Comparison of ENCODE assay signal across 19 cellular contexts in genomic region chr17:77307479-77308198, GRCh38.
DNase-seq lines count a peak whose midpoint lies in the region; ATAC-seq and TF ChIP-seq lines count a peak whose summit lies in the region.
"Had no signal": no experiment of that assay in that cellular context is flagged by ENCODE, and none has a peak within 500 bp of the region (broad histone marks: within the 10 kb centered on the region; RNA-seq: fewer than 3 reads in every experiment).

No MANE protein-coding gene starts in this region.

- H2BK15ac ChIP-seq in IMR-90 (ENCODE audit: low read depth, low read length) (no peak overlapping the region), mesenchymal stem cell (ENCODE audit: low read depth, poor library complexity, severe bottlenecking) (peak overlapping the region; percentile 5)

- H3K4me3 ChIP-seq in IMR-90 (ENCODE audit: insufficient read depth, low read depth, low read length) (no peak overlapping the region), mesenchymal stem cell (ENCODE audit: insufficient read depth in 1 of 2, low read depth in 1 of 2, low read length in 2 of 2) (no peak overlapping the region), skeletal muscle tissue (ENCODE audit: low read length in 3 of 3) (peak overlapping the region in 1 of 3 donors; percentile 6)
- H3K4me3 ChIP-seq: ascending aorta, SJCRH30 had no signal

- peaks cover 91% of the 10 kb centered on the region for H3K4me1 Mint-ChIP-seq in dendritic cell treated with granulocyte-macrophage colony-stimulating factor and Interleukin-4, amounts not matched to agents 40 ng/mL and 50 ng/mL, for 4 days (ENCODE audit: low read depth)
- H3K4me1 Mint-ChIP-seq in activated CD4-positive, alpha-beta memory T cell treated with anti-CD3 and anti-CD28 coated beads for 36 hours (ENCODE audit: low read depth), result no peaks in the 10 kb centered on the region
- H3K4me1 Mint-ChIP-seq in T-helper 2 cell treated with Interferon-gamma antibody and Interleukin-4, amounts not matched to agents 5 μg/mL and 100 μg/mL, for 36 hours (ENCODE audit: low read depth), result no peaks in the 10 kb centered on the region
- H3K4me1 Mint-ChIP-seq: activated CD8-positive, alpha-beta memory T cell treated with anti-CD3 and anti-CD28 coated beads, Interleukin-2, amount 10 ng/mL, durations not matched to agents 7 days and 5 days; CD4-positive, alpha-beta memory T cell had no signal

- H3K9me3 Mint-ChIP-seq in dendritic cell treated with granulocyte-macrophage colony-stimulating factor and Interleukin-4, amounts not matched to agents 40 ng/mL and 50 ng/mL, for 4 days, result no peaks in the 10 kb centered on the region
- H3K9me3 Mint-ChIP-seq in activated CD4-positive, alpha-beta memory T cell treated with anti-CD3 and anti-CD28 coated beads for 36 hours, result no peaks in the 10 kb centered on the region
- no peaks in the 10 kb centered on the region for H3K9me3 Mint-ChIP-seq in T-helper 2 cell treated with Interferon-gamma antibody and Interleukin-4, amounts not matched to agents 5 μg/mL and 100 μg/mL, for 36 hours
- H3K9me3 Mint-ChIP-seq: activated T-helper 1 cell treated with anti-CD3 and anti-CD28 coated beads, Interleukin-12 subunit alpha, Interleukin-12 subunit beta, Interleukin-2, Interleukin-4 antibody, amounts not matched to agents 30 ng/mL and 10 ng/mL and 1 ng/mL, durations not matched to agents 14 hours and 24 hours and 36 hours; CD4-positive, alpha-beta memory T cell had no signal

- peak overlapping the region; percentile 12 to 45 for H2BK12ac ChIP-seq in mesenchymal stem cell (ENCODE audit: low read length in 2 of 2)

- H3K9me1 ChIP-seq in IMR-90 (ENCODE audit: insufficient read depth, low read length), result peaks cover 39% of the 10 kb centered on the region

- no peak for DNase-seq in IMR-90
- peak; percentile 12 for DNase-seq in mesenchymal stem cell
- no peak for DNase-seq in activated gamma-delta T cell treated with Interleukin-2 at 50 U/mL for 16 hours
- no peak for DNase-seq in activated CD4-positive, alpha-beta memory T cell treated with anti-CD3 and anti-CD28 coated beads for 36 hours
- no peak for DNase-seq in T-helper 2 cell treated with Interferon-gamma antibody and Interleukin-4, amounts not matched to agents 5 μg/mL and 100 μg/mL, for 36 hours (ENCODE audit: low spot score)
- DNase-seq: activated CD4-positive, alpha-beta T cell treated with anti-CD3 and anti-CD28 coated beads for 4 hours; activated CD8-positive, alpha-beta memory T cell treated with anti-CD3 and anti-CD28 coated beads, Interleukin-2, amount 10 ng/mL, durations not matched to agents 7 days and 5 days; CD4-positive, alpha-beta memory T cell; foreskin keratinocyte; GDM1; Karpas-422; NCI-H187 treated with DMSO at 0.1 percent for 48 hours; SJCRH30; substantia nigra had no signal

- H3K4ac ChIP-seq in IMR-90 (ENCODE audit: low read depth, low read length) (peak overlapping the region; percentile 39; the same call in 1 of the 2 replicates), mesenchymal stem cell (ENCODE audit: low read depth in 1 of 2, low read length in 2 of 2) (peak overlapping the region; percentile 31 to 60)

- no peak overlapping the region for H2BK5ac ChIP-seq in IMR-90 (ENCODE audit: low read depth, low read length, poor library complexity, severe bottlenecking)
- H2BK5ac ChIP-seq in mesenchymal stem cell (ENCODE audit: low read depth, low read length, poor library complexity, severe bottlenecking), result no peak overlapping the region

- H3K18ac ChIP-seq in IMR-90 (ENCODE audit: low read depth, low read length), result no peak overlapping the region
- H3K18ac ChIP-seq in mesenchymal stem cell (ENCODE audit: low read depth in 1 of 2, low read length in 2 of 2), result peak overlapping the region; percentile 6 to 79

- POLR2A ChIA-PET in IMR-90 (lab: Charles Lee; ENCODE audit: unreplicated experiment), result no interaction called here
- POLR2A ChIA-PET in activated CD4-positive, alpha-beta memory T cell treated with anti-CD3 and anti-CD28 coated beads for 36 hours (lab: Charles Lee), result no interaction called here

- H3K9me3 ChIP-seq in IMR-90 (ENCODE audit: control insufficient read depth, insufficient read depth, low read length) (no peaks in the 10 kb centered on the region), mesenchymal stem cell (ENCODE audit: control insufficient read depth, low read length) (no peaks in the 10 kb centered on the region), skeletal muscle tissue (ENCODE audit: control insufficient read depth in 3 of 3, low read length in 3 of 3) (no peaks in the 10 kb centered on the region)
- H3K9me3 ChIP-seq: ascending aorta, SJCRH30 had no signal

- no peak for ATAC-seq in IMR-90 (ENCODE audit: low read depth)
- ATAC-seq: activated CD8-positive, alpha-beta memory T cell treated with anti-CD3 and anti-CD28 coated beads, Interleukin-2, amount 10 ng/mL, durations not matched to agents 7 days and 5 days; foreskin keratinocyte had no signal

- H3K23ac ChIP-seq in IMR-90 (ENCODE audit: low read depth, low read length) (no peak overlapping the region), mesenchymal stem cell (ENCODE audit: low read length in 2 of 2) (no peak overlapping the region)

- in situ Hi-C loops in IMR-90 (cut with MboI; ENCODE audit: low sequenced_read_pairs), result no loop called here

- H3K79me1 ChIP-seq in IMR-90 (ENCODE audit: low read depth in 1 of 2, low read length in 2 of 2), result peaks cover 22 to 74% of the 10 kb centered on the region in 2 experiments
- H3K79me1 ChIP-seq in mesenchymal stem cell (replicated peaks; ENCODE audit: low read length, poor library complexity, severe bottlenecking), result peaks cover 19% of the 10 kb centered on the region

- H4K8ac ChIP-seq in IMR-90 (ENCODE audit: low read depth in 2 of 2, low read length in 2 of 2), result no peak overlapping the region
- peak overlapping the region; percentile 20 for H4K8ac ChIP-seq in mesenchymal stem cell (ENCODE audit: low read length)

- no peaks in the 10 kb centered on the region for H4K20me1 ChIP-seq in IMR-90 (ENCODE audit: insufficient read depth, low read length)

- WGBS in IMR-90 (ENCODE audit: extremely low coverage in 2 of 2, insufficient read length in 1 of 2), 2 experiments, result 94% methylated on average over 6 of the region's 12 CpGs; no CpG with 5 or more reads in 1 of the 2 experiments
- WGBS in mesenchymal stem cell, result 85% methylated on average over 11 of the region's 12 CpGs

- intact Hi-C loops in IMR-90 (cut with micrococcal nuclease), result no loop called here
- intact Hi-C loops in dendritic cell treated with granulocyte-macrophage colony-stimulating factor and Interleukin-4, amounts not matched to agents 40 ng/mL and 50 ng/mL, for 4 days (cut with micrococcal nuclease), result no loop called here
- intact Hi-C loops in activated CD4-positive, alpha-beta memory T cell treated with anti-CD3 and anti-CD28 coated beads for 36 hours (cut with micrococcal nuclease), result loop anchor here (2.0 kb wide), 1 partner anchor 21 kb away; no protein-coding TSS in a partner anchor

- H3K4me3 Mint-ChIP-seq in dendritic cell treated with granulocyte-macrophage colony-stimulating factor and Interleukin-4, amounts not matched to agents 40 ng/mL and 50 ng/mL, for 4 days, result no peak overlapping the region
- no peak overlapping the region for H3K4me3 Mint-ChIP-seq in activated CD4-positive, alpha-beta memory T cell treated with anti-CD3 and anti-CD28 coated beads for 36 hours
- H3K4me3 Mint-ChIP-seq in T-helper 2 cell treated with Interferon-gamma antibody and Interleukin-4, amounts not matched to agents 5 μg/mL and 100 μg/mL, for 36 hours, result no peak overlapping the region
- H3K4me3 Mint-ChIP-seq: activated CD8-positive, alpha-beta memory T cell treated with anti-CD3 and anti-CD28 coated beads, Interleukin-2, amount 10 ng/mL, durations not matched to agents 7 days and 5 days; activated naive CD8-positive, alpha-beta T cell; activated T-helper 1 cell treated with anti-CD3 and anti-CD28 coated beads, Interleukin-12 subunit alpha, Interleukin-12 subunit beta, Interleukin-2, Interleukin-4 antibody, amounts not matched to agents 30 ng/mL and 10 ng/mL and 1 ng/mL, durations not matched to agents 14 hours and 24 hours and 36 hours; CD4-positive, alpha-beta memory T cell had no signal

- dilution Hi-C loops in IMR-90 (cut with HindIII; ENCODE audit: low sequenced_read_pairs, unreplicated experiment), result no loop called here

- peak overlapping the region; percentile 93 for H3K27ac Mint-ChIP-seq in dendritic cell treated with granulocyte-macrophage colony-stimulating factor and Interleukin-4, amounts not matched to agents 40 ng/mL and 50 ng/mL, for 4 days
- no peak overlapping the region for H3K27ac Mint-ChIP-seq in activated CD4-positive, alpha-beta memory T cell treated with anti-CD3 and anti-CD28 coated beads for 36 hours
- no peak overlapping the region for H3K27ac Mint-ChIP-seq in T-helper 2 cell treated with Interferon-gamma antibody and Interleukin-4, amounts not matched to agents 5 μg/mL and 100 μg/mL, for 36 hours
- H3K27ac Mint-ChIP-seq: activated CD8-positive, alpha-beta memory T cell treated with anti-CD3 and anti-CD28 coated beads, Interleukin-2, amount 10 ng/mL, durations not matched to agents 7 days and 5 days; activated naive CD8-positive, alpha-beta T cell; activated T-helper 1 cell treated with anti-CD3 and anti-CD28 coated beads, Interleukin-12 subunit alpha, Interleukin-12 subunit beta, Interleukin-2, Interleukin-4 antibody, amounts not matched to agents 30 ng/mL and 10 ng/mL and 1 ng/mL, durations not matched to agents 14 hours and 24 hours and 36 hours; CD4-positive, alpha-beta memory T cell had no signal

- H4K91ac ChIP-seq in IMR-90 (ENCODE audit: insufficient read depth, low read depth, low read length) (peak overlapping the region; percentile 33; the same call in 1 of the 2 replicates), mesenchymal stem cell (ENCODE audit: low read length) (peak overlapping the region; percentile 30)

- no peak for TF ChIP-seq POLR2A in IMR-90 (IDR thresholded peaks at IDR 0.05; ENCODE audit: low read depth, low read length)

- no peak for TF ChIP-seq RAD21 in IMR-90 (IDR thresholded peaks at IDR 0.05; ENCODE audit: low read length)

- H2BK120ac ChIP-seq in IMR-90 (ENCODE audit: low read depth, low read length) (peak overlapping the region; percentile 36), mesenchymal stem cell (ENCODE audit: low read depth, low read length) (peak overlapping the region; percentile 3)

- H2BK20ac ChIP-seq in IMR-90 (ENCODE audit: low read depth, low read length), result no peak overlapping the region

- CTCF ChIA-PET in IMR-90 (lab: Yijun Ruan, JAX), result no interaction called here
- CTCF ChIA-PET in activated CD4-positive, alpha-beta memory T cell treated with anti-CD3 and anti-CD28 coated beads for 36 hours (lab: Charles Lee), result no interaction called here

- no peak overlapping the region for H3K27ac ChIP-seq in IMR-90 (ENCODE audit: insufficient read depth, low read length)
- H3K27ac ChIP-seq in mesenchymal stem cell (ENCODE audit: low read length, poor library complexity, severe bottlenecking), result no peak overlapping the region
- peak overlapping the region; percentile 47 for H3K27ac ChIP-seq in skeletal muscle tissue (ENCODE audit: low read depth, low read length)
- H3K27ac ChIP-seq: ascending aorta, foreskin keratinocyte, SJCRH30 had no signal

- H3K56ac ChIP-seq in IMR-90 (ENCODE audit: extremely low read depth, insufficient read depth, low read length), result no peak overlapping the region

- H2AFZ ChIP-seq in IMR-90 (replicated peaks; ENCODE audit: low read length, poor library complexity) (peak overlapping the region; percentile 36), mesenchymal stem cell (ENCODE audit: low read depth, low read length) (no peak overlapping the region)

- H2AK5ac ChIP-seq in IMR-90 (ENCODE audit: low read depth, low read length), result peak overlapping the region; percentile 27; the same call in 1 of the 2 replicates
- peak overlapping the region; percentile 63 for H2AK5ac ChIP-seq in mesenchymal stem cell (ENCODE audit: low read length, severe bottlenecking)

- TF ChIP-seq CTCF in IMR-90 (conservative IDR thresholded peaks at IDR 0.05; ENCODE audit: low read depth, low read length), result no peak

- BruUV-seq in IMR-90 (replicated peaks; lab: Mats Ljungman, UMichigan), result no TSS peak

- H3K27me3 ChIP-seq in IMR-90 (ENCODE audit: control insufficient read depth, insufficient read depth, low read length) (no peaks in the 10 kb centered on the region), mesenchymal stem cell (ENCODE audit: control insufficient read depth in 1 of 2, insufficient read depth in 1 of 2, low read length in 2 of 2) (no peaks in the 10 kb centered on the region), skeletal muscle tissue (ENCODE audit: control insufficient read depth in 3 of 3, insufficient read depth in 3 of 3, low read length in 3 of 3) (no peaks in the 10 kb centered on the region)
- H3K27me3 ChIP-seq: ascending aorta, foreskin keratinocyte, SJCRH30 had no signal

- H3K4me1 ChIP-seq in IMR-90 (ENCODE audit: control insufficient read depth, insufficient read depth, low read length), result peaks cover 23% of the 10 kb centered on the region
- peaks cover 57% of the 10 kb centered on the region for H3K4me1 ChIP-seq in mesenchymal stem cell (ENCODE audit: control insufficient read depth, insufficient read depth, low read depth, low read length)
- peaks cover 28 to 42% (median 41%) of the 10 kb centered on the region in 3 donors for H3K4me1 ChIP-seq in skeletal muscle tissue (ENCODE audit: control insufficient read depth in 3 of 3, insufficient read depth in 3 of 3, low read length in 3 of 3)
- H3K4me1 ChIP-seq: ascending aorta had no signal

- H3K27me3 Mint-ChIP-seq in dendritic cell treated with granulocyte-macrophage colony-stimulating factor and Interleukin-4, amounts not matched to agents 40 ng/mL and 50 ng/mL, for 4 days, result peaks cover 2% of the 10 kb centered on the region
- no peaks in the 10 kb centered on the region for H3K27me3 Mint-ChIP-seq in activated CD4-positive, alpha-beta memory T cell treated with anti-CD3 and anti-CD28 coated beads for 36 hours
- H3K27me3 Mint-ChIP-seq in T-helper 2 cell treated with Interferon-gamma antibody and Interleukin-4, amounts not matched to agents 5 μg/mL and 100 μg/mL, for 36 hours (ENCODE audit: low read depth), result peaks cover 2% of the 10 kb centered on the region
- H3K27me3 Mint-ChIP-seq: activated naive CD8-positive, alpha-beta T cell had no signal

- peaks cover 60% of the 10 kb centered on the region for H3K36me3 Mint-ChIP-seq in dendritic cell treated with granulocyte-macrophage colony-stimulating factor and Interleukin-4, amounts not matched to agents 40 ng/mL and 50 ng/mL, for 4 days (ENCODE audit: low read depth)
- H3K36me3 Mint-ChIP-seq in activated CD4-positive, alpha-beta memory T cell treated with anti-CD3 and anti-CD28 coated beads for 36 hours, result no peaks in the 10 kb centered on the region
- no peaks in the 10 kb centered on the region for H3K36me3 Mint-ChIP-seq in T-helper 2 cell treated with Interferon-gamma antibody and Interleukin-4, amounts not matched to agents 5 μg/mL and 100 μg/mL, for 36 hours (ENCODE audit: low read depth)
- H3K36me3 Mint-ChIP-seq: activated CD8-positive, alpha-beta memory T cell treated with anti-CD3 and anti-CD28 coated beads, Interleukin-2, amount 10 ng/mL, durations not matched to agents 7 days and 5 days; activated naive CD8-positive, alpha-beta T cell; CD4-positive, alpha-beta memory T cell had no signal

- H2AK9ac ChIP-seq in IMR-90 (replicated peaks; ENCODE audit: low read depth, low read length, poor library complexity), result no peak overlapping the region

- no peak overlapping the region for H3K9ac ChIP-seq in IMR-90 (ENCODE audit: low read depth, low read length)
- no peak overlapping the region for H3K9ac ChIP-seq in mesenchymal stem cell (ENCODE audit: low read length)
- peak overlapping the region; percentile 27 to 43 (median 33) for H3K9ac ChIP-seq in skeletal muscle tissue (ENCODE audit: low read depth in 1 of 3, low read length in 3 of 3)

- H3K36me3 ChIP-seq in IMR-90 (ENCODE audit: control insufficient read depth, insufficient read depth, low read length) (no peaks in the 10 kb centered on the region), mesenchymal stem cell (ENCODE audit: control insufficient read depth in 1 of 2, insufficient read depth in 2 of 2, low read depth in 1 of 2, low read length in 2 of 2) (peaks cover 0 to 36% of the 10 kb centered on the region in 2 experiments), skeletal muscle tissue (ENCODE audit: control insufficient read depth in 3 of 3, insufficient read depth in 3 of 3, low read length in 3 of 3) (peaks cover 0 to 4% (median 0%) of the 10 kb centered on the region in 3 donors)
- H3K36me3 ChIP-seq: ascending aorta, SJCRH30 had no signal

- H3K4me2 ChIP-seq in IMR-90 (ENCODE audit: low read depth, low read length), result no peak overlapping the region
- no peak overlapping the region for H3K4me2 ChIP-seq in mesenchymal stem cell (ENCODE audit: low read length, poor library complexity, severe bottlenecking)

- H4K5ac ChIP-seq in IMR-90 (ENCODE audit: low read depth, low read length), result no peak overlapping the region

- no peak overlapping the region for H3K14ac ChIP-seq in IMR-90 (replicated peaks; ENCODE audit: low read depth, low read length)
- H3K14ac ChIP-seq in mesenchymal stem cell (ENCODE audit: low read length in 2 of 2), result peak overlapping the region in 1 of 2 experiments; percentile 76

Comparison
In these comparisons a context has a peak if more than half of its experiments do, and no peak if none do; other contexts are left out.
1. H3K9ac ChIP-seq: peak in skeletal muscle tissue (3 of 3); none in IMR-90 (single experiment) and mesenchymal stem cell (single experiment).